Comparison of ENCODE assay signal across 10 cellular contexts in genomic region chr1:201495447-201496295, GRCh38. TPM values are rescaled to one million over a fixed set of nuclear protein-coding genes. Genes with fewer than 3 reads are reported as not detected.
DNase-seq lines count a peak whose midpoint lies in the region; ATAC-seq and TF ChIP-seq lines count a peak whose summit lies in the region.
"Had no signal": no experiment of that assay in that cellular context is flagged by ENCODE, and none has a peak within 500 bp of the region (broad histone marks: within the 10 kb centered on the region; RNA-seq: fewer than 3 reads in every experiment).

No MANE protein-coding gene starts in this region.

- no peaks in the 10 kb centered on the region for H3K27me3 Mint-ChIP-seq in CD4-positive, alpha-beta T cell
- no peaks in the 10 kb centered on the region for H3K27me3 Mint-ChIP-seq in effector memory CD8-positive, alpha-beta T cell

- H3K4me1 Mint-ChIP-seq in CD4-positive, alpha-beta T cell (ENCODE audit: low read depth) = no peaks in the 10 kb centered on the region
- H3K4me1 Mint-ChIP-seq in effector memory CD8-positive, alpha-beta T cell (ENCODE audit: low read depth in 2 of 2) = peaks cover 9 to 10% of the 10 kb centered on the region in 2 donors

- no peaks in the 10 kb centered on the region for H3K27me3 ChIP-seq in MM.1S (replicated peaks; ENCODE audit: insufficient read depth, low read length)
- no peaks in the 10 kb centered on the region for H3K27me3 ChIP-seq in CD4-positive, alpha-beta T cell (ENCODE audit: control insufficient read depth, insufficient read depth, low read length)

- CTCF ChIA-PET in CD4-positive, alpha-beta T cell (lab: Charles Lee) = interaction anchor here (0.6 to 2.7 kb wide), 3 partner anchors 14 to 840 kb away, joined by 4 to 11 read pairs (median 7); no protein-coding TSS in a partner anchor

- no peak overlapping the region for H3K27ac ChIP-seq in MM.1S (ENCODE audit: low read length)
- H3K27ac ChIP-seq in CD4-positive, alpha-beta T cell (ENCODE audit: low read depth, low read length) = no peak overlapping the region

- no peaks in the 10 kb centered on the region for H3K4me1 ChIP-seq in MM.1S (ENCODE audit: low read length)

- 0 out of 2 replicates have a peak, but pooled peaks cover 6% of the 10 kb centered on the region for H3K36me3 ChIP-seq in MM.1S (replicated peaks; ENCODE audit: insufficient read depth, low read length)

- H2AFZ ChIP-seq in MM.1S (ENCODE audit: low read length) = no peak overlapping the region

- H3K36me3 Mint-ChIP-seq in CD4-positive, alpha-beta T cell (ENCODE audit: low read depth) = peaks cover 42% of the 10 kb centered on the region
- peaks cover 16% of the 10 kb centered on the region for H3K36me3 Mint-ChIP-seq in effector memory CD8-positive, alpha-beta T cell (ENCODE audit: insufficient read depth)

- intact Hi-C loops in CD4-positive, alpha-beta T cell (cut with DNase I, micrococcal nuclease) = no loop called here

- no peak overlapping the region for H3K4me3 Mint-ChIP-seq in CD4-positive, alpha-beta T cell
- no peak overlapping the region for H3K4me3 Mint-ChIP-seq in effector memory CD8-positive, alpha-beta T cell
- H3K4me3 Mint-ChIP-seq: CD8-positive, alpha-beta T cell had no signal

- DNase-seq in AG10803 (ENCODE audit: low read depth) = peak; percentile 73
- peak; percentile 40 for DNase-seq in NCI-H82 treated with DMSO at 0.1 percent for 48 hours (lab: John Stamatoyannopoulos, UW; ENCODE audit: unreplicated experiment)
- peak; percentile 97 for DNase-seq in foreskin melanocyte
- no peak for DNase-seq in omental fat pad (ENCODE audit: low spot score)
- no peak for DNase-seq in stimulated activated naive CD4-positive, alpha-beta T cell (lab: John Stamatoyannopoulos, UW)
- DNase-seq in MM.1S = no peak
- DNase-seq in CD4-positive, alpha-beta T cell = no peak
- DNase-seq in effector memory CD8-positive, alpha-beta T cell = no peak
- DNase-seq: CD8-positive, alpha-beta T cell had no signal

- no peak overlapping the region for H3K4me2 ChIP-seq in MM.1S (ENCODE audit: low read depth, low read length)

- H3K27ac Mint-ChIP-seq in CD4-positive, alpha-beta T cell = no peak overlapping the region
- H3K27ac Mint-ChIP-seq in effector memory CD8-positive, alpha-beta T cell = no peak overlapping the region
- H3K27ac Mint-ChIP-seq: CD8-positive, alpha-beta T cell had no signal

- peak; percentile 53 for ATAC-seq in omental fat pad (ENCODE audit: low FRiP score)
- no peak for ATAC-seq in CD4-positive, alpha-beta T cell (ENCODE audit: poor library complexity)
- no peak for ATAC-seq in effector memory CD8-positive, alpha-beta T cell (replicated peaks)
- ATAC-seq: CD8-positive, alpha-beta T cell; Panc1 had no signal

- no peaks in the 10 kb centered on the region for H4K20me1 ChIP-seq in MM.1S (ENCODE audit: insufficient read depth, low read length)

- no peaks in the 10 kb centered on the region for H3F3A ChIP-seq in MM.1S (ENCODE audit: insufficient read depth, low read length)

- no peaks in the 10 kb centered on the region for H3K9me2 ChIP-seq in MM.1S (replicated peaks; ENCODE audit: insufficient read depth, low read length)

- POLR2A ChIA-PET in CD4-positive, alpha-beta T cell (lab: Charles Lee) = no interaction called here

- H3K9me3 Mint-ChIP-seq in CD4-positive, alpha-beta T cell = no peaks in the 10 kb centered on the region
- no peaks in the 10 kb centered on the region for H3K9me3 Mint-ChIP-seq in effector memory CD8-positive, alpha-beta T cell
- H3K9me3 Mint-ChIP-seq: CD8-positive, alpha-beta T cell had no signal

- no peaks in the 10 kb centered on the region for H3K9me3 ChIP-seq in MM.1S (replicated peaks; ENCODE audit: insufficient read depth, low read length)
- H3K9me3 ChIP-seq in CD4-positive, alpha-beta T cell (ENCODE audit: control insufficient read depth, low read length) = no peaks in the 10 kb centered on the region

- TF ChIP-seq CTCF in AG10803 (conservative IDR thresholded peaks at IDR 0.05; ENCODE audit: low read length) (no peak), omental fat pad (IDR thresholded peaks at IDR 0.05) (no peak), MM.1S (IDR thresholded peaks at IDR 0.05; ENCODE audit: low read length) (no peak)
- TF ChIP-seq CTCF in CD4-positive, alpha-beta T cell (IDR thresholded peaks at IDR 0.05) = no peak

- peaks cover 26% of the 10 kb centered on the region for H3K79me2 ChIP-seq in MM.1S (ENCODE audit: low read length)

- no peak overlapping the region for H3K9ac ChIP-seq in MM.1S (ENCODE audit: low read length)

- H3K4me3 ChIP-seq in AG10803 (ENCODE audit: low read length) (0 out of 2 replicates have a peak overlapping the region, but pooled peaks have one; percentile 13), MM.1S (ENCODE audit: low read length) (no peak overlapping the region)

RNA-seq across cellular contexts. Expression of gene CSRP1, which starts 11.3 kb away (rescaled TPM):
- 100 to 1,000 TPM; 258 to 670 (median 416) TPM for total RNA-seq in omental fat pad
- 10 to 100 TPM; 34.8 to 39.9 TPM for total RNA-seq in CD4-positive, alpha-beta T cell

RNA-seq across cellular contexts. Expression of gene PHLDA3, which starts 26.7 kb away (rescaled TPM):
- 100 to 1,000 TPM in 3 of 4 donors, 10 to 100 TPM in 1; 95.2 to 392 (median 148) TPM for total RNA-seq in omental fat pad
- under 1 TPM; 0.45 to 0.71 TPM for total RNA-seq in CD4-positive, alpha-beta T cell

RNA-seq across cellular contexts. Expression of gene NAV1, which starts 43.3 kb away (rescaled TPM):
- 10 to 100 TPM; 26.0 to 84.1 (median 67.6) TPM for total RNA-seq in omental fat pad
- total RNA-seq in CD4-positive, alpha-beta T cell = 1 to 10 TPM; 2.8 to 4.3 TPM

Comparison
In these comparisons a context has a peak if more than half of its experiments do, and no peak if none do; other contexts are left out.
1. DNase-seq: peak in AG10803 (single experiment), NCI-H82 treated with DMSO at 0.1 percent for 48 hours (single experiment) and foreskin melanocyte (single experiment); none in omental fat pad (single experiment), stimulated activated naive CD4-positive, alpha-beta T cell (0 of 6), MM.1S (single experiment), CD4-positive, alpha-beta T cell (0 of 10) and effector memory CD8-positive, alpha-beta T cell (0 of 3).
2. RNA of gene CSRP1, which starts 11.3 kb away (total RNA-seq): 258 to 670 TPM in omental fat pad; 34.8 to 39.9 TPM in CD4-positive, alpha-beta T cell; every median in the first group is over 4 times any median in the second.
3. RNA of gene PHLDA3, which starts 26.7 kb away (total RNA-seq): 95.2 to 392 TPM in omental fat pad; 0.45 to 0.71 TPM in CD4-positive, alpha-beta T cell; every median in the first group is over 10 times any median in the second.
4. RNA of gene NAV1, which starts 43.3 kb away (total RNA-seq): 26.0 to 84.1 TPM in omental fat pad; 2.8 to 4.3 TPM in CD4-positive, alpha-beta T cell; every median in the first group is over 4 times any median in the second.